Comparison of ENCODE assay signal across 2 cellular contexts in the genomic region with DNA sequence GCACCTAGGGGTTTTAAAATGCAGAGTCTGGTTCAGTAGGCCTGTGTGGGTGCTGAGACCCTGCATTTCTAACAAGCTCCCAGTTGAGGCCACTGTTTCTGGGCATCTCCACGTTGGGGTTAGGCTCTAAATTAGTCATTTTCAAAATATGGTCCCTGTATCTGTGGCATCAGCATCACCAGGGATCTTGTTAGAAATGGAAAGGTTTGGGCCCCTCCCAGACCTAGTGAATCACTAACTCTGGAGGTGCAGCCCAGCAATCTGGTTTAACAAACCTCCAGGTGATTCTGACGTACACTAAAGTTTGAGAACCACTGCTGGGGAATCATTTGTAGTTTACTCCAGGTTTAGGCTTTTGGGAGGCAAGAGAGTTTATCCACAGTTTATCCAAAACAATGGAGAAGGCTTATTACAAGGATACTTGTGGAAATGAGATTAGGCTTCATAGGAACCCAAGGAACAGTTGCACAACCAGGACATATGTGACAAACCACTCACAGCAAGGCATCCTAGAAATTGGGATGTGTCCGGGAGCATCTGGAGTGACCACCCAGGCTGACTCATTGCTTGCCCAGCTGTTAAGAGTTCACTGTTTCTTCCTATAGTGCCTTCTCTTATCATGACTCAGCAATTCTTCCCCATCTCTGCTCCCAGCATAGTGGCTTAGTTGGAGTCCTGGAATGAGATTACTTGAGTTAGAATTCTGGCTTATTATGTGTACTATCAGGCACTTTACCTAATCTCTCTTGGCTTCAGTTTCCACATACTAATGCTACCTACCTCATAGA.
TF ChIP-seq lines count a peak whose summit lies in the region.

No MANE protein-coding gene starts in this region.

TF ChIP-seq in IMR-90, 13 proteins besides CTCF, POLR2A, EP300 and RAD21:
- TF ChIP-seq USF2 (IDR thresholded peaks at IDR 0.05; ENCODE audit: low read depth, low read length) (no peak), MXI1 (IDR thresholded peaks at IDR 0.05; ENCODE audit: borderline replicate concordance, low read depth, low read length) (no peak), MAZ (IDR thresholded peaks at IDR 0.05; ENCODE audit: borderline replicate concordance, low read depth, low read length) (no peak), FOS (IDR thresholded peaks at IDR 0.05; ENCODE audit: low read depth, low read length) (peak; percentile 57), NFE2L2 (IDR thresholded peaks at IDR 0.05; ENCODE audit: low read depth, low read length) (peak; percentile 100), CEBPB (IDR thresholded peaks at IDR 0.05; ENCODE audit: low read depth, low read length) (peak; percentile 94), BHLHE40 (IDR thresholded peaks at IDR 0.05; ENCODE audit: low read depth, low read length) (no peak), MAFK (IDR thresholded peaks at IDR 0.05; ENCODE audit: low read depth, low read length) (peak; percentile 100), CHD1 (IDR thresholded peaks at IDR 0.05; ENCODE audit: low read depth, low read length) (no peak), RFX5 (IDR thresholded peaks at IDR 0.05; ENCODE audit: low read depth, low read length) (no peak), SMC3 (IDR thresholded peaks at IDR 0.05; ENCODE audit: low read depth, low read length) (no peak), RCOR1 (IDR thresholded peaks at IDR 0.05; ENCODE audit: insufficient replicate concordance, low read length) (no peak)
- TF ChIP-seq, protein P1, sequence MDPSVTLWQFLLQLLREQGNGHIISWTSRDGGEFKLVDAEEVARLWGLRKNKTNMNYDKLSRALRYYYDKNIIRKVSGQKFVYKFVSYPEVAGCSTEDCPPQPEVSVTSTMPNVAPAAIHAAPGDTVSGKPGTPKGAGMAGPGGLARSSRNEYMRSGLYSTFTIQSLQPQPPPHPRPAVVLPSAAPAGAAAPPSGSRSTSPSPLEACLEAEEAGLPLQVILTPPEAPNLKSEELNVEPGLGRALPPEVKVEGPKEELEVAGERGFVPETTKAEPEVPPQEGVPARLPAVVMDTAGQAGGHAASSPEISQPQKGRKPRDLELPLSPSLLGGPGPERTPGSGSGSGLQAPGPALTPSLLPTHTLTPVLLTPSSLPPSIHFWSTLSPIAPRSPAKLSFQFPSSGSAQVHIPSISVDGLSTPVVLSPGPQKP (IDR thresholded peaks at IDR 0.05; ENCODE audit: borderline replicate concordance, low read depth, low read length) = no peak
TF ChIP-seq in IMR-90: peak in this region for 4.

TF ChIP-seq in K562, 482 proteins besides CTCF, POLR2A, EP300 and RAD21:
- TF ChIP-seq MAFK (IDR thresholded peaks at IDR 0.05; ENCODE audit: low read length) (peak; percentile 93), TBP (optimal IDR thresholded peaks at IDR 0.05; ENCODE audit: low read depth, low read length) (no peak), YBX1 (IDR thresholded peaks at IDR 0.05) (no peak), BACH1 (tag; IDR thresholded peaks at IDR 0.05) (peak; percentile 88), NFE2 (IDR thresholded peaks at IDR 0.05; ENCODE audit: low read depth) (peak; percentile 78), SLC30A9 (CRISPR knock-in tag; IDR thresholded peaks at IDR 0.05) (no peak), ZEB2 (IDR thresholded peaks at IDR 0.05) (no peak), PCBP1 (IDR thresholded peaks at IDR 0.05; ENCODE audit: low read depth, low read length, poor library complexity, severe bottlenecking) (no peak), ZNF316 (IDR thresholded peaks at IDR 0.05) (peak; percentile 91), NFE2L1 (tag; IDR thresholded peaks at IDR 0.05; ENCODE audit: borderline replicate concordance, low read depth) (peak; percentile 69), CSDE1 (IDR thresholded peaks at IDR 0.05) (no peak), C11orf30 (IDR thresholded peaks at IDR 0.05; ENCODE audit: low read depth) (peak; percentile 85), MAFG (tag; conservative IDR thresholded peaks at IDR 0.05) (peak; percentile 93), MAFF (IDR thresholded peaks at IDR 0.05; ENCODE audit: low read length) (peak; percentile 91), ARID3B (CRISPR knock-in tag; IDR thresholded peaks at IDR 0.05; ENCODE audit: borderline replicate concordance) (no peak), EHMT2 (IDR thresholded peaks at IDR 0.05) (no peak)
- TF ChIP-seq, protein P2, sequence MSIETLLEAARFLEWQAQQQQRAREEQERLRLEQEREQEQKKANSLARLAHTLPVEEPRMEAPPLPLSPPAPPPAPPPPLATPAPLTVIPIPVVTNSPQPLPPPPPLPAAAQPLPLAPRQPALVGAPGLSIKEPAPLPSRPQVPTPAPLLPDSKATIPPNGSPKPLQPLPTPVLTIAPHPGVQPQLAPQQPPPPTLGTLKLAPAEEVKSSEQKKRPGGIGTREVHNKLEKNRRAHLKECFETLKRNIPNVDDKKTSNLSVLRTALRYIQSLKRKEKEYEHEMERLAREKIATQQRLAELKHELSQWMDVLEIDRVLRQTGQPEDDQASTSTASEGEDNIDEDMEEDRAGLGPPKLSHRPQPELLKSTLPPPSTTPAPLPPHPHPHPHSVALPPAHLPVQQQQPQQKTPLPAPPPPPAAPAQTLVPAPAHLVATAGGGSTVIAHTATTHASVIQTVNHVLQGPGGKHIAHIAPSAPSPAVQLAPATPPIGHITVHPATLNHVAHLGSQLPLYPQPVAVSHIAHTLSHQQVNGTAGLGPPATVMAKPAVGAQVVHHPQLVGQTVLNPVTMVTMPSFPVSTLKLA (conservative IDR thresholded peaks at IDR 0.05) = no peak
